Comparison of ENCODE assay signal across 8 cellular contexts in the genomic region with DNA sequence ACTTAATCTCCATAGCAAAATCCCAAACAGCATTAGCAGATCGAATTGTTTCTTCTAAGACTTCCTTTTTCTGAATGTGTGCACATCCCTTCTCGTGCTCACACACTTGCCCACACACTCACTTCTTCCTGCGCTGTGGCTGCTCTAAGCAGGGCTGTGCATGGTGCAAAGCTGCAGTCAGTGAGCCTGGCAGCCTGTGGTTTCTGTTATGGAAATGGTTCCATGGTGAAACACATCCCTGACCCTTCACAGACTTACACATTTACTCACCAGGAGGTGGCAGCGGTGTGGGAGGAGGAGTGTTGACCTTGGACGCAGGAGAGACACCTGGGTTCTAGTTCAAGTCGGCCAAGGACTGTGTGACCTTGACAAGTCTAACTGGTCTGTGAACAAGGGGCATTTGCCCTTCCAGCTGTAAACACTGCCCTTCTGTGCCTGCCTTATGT. TPM values are rescaled to one million over a fixed set of nuclear protein-coding genes. Genes with fewer than 3 reads are reported as not detected.
DNase-seq lines count a peak whose midpoint lies in the region; ATAC-seq and TF ChIP-seq lines count a peak whose summit lies in the region.

No MANE protein-coding gene starts in this region.

- TF ChIP-seq POLR2A in sigmoid colon (IDR thresholded peaks at IDR 0.05), result no peak

- peak; percentile 20 for ATAC-seq in foreskin keratinocyte
- ATAC-seq in stimulated activated naive CD8-positive, alpha-beta T cell treated with anti-CD3 and anti-CD28 coated beads, Interleukin-15, Interleukin-2, amounts not matched to agents 100 U/mL and 50 U/mL, for 24 hours, result peak; percentile 81
- ATAC-seq in GM18861 (IDR thresholded peaks at IDR 0.05; ENCODE audit: unreplicated experiment), result no peak

- H3K4me3 ChIP-seq in sigmoid colon, result no peak overlapping the region

- TF ChIP-seq CTCF in HFFc6 (IDR thresholded peaks at IDR 0.05), result peak; percentile 69
- TF ChIP-seq CTCF in foreskin keratinocyte (conservative IDR thresholded peaks at IDR 0.05), result peak; percentile 58
- TF ChIP-seq CTCF in sigmoid colon (IDR thresholded peaks at IDR 0.05), result no peak

- H3K4me3 Mint-ChIP-seq in HFFc6, result no peak overlapping the region

- peaks cover 3% of the 10 kb centered on the region; the same call in 1 of the 2 replicates for H3K27me3 Mint-ChIP-seq in HFFc6 (ENCODE audit: insufficient read depth)

- DNase-seq in NCI-H1092 treated with DMSO at 0.1 percent for 48 hours (lab: John Stamatoyannopoulos, UW) (peak; percentile 70), NCI-H1092 (lab: John Stamatoyannopoulos, UW) (no peak), HFFc6 (peak; percentile 32), SKM-1 (lab: John Stamatoyannopoulos, UW; ENCODE audit: unreplicated experiment) (peak; percentile 95), foreskin keratinocyte (no peak), sigmoid colon (no peak)
- DNase-seq in stimulated activated naive CD8-positive, alpha-beta T cell treated with anti-CD3 and anti-CD28 coated beads, Interleukin-15, Interleukin-2, amounts not matched to agents 100 U/mL and 50 U/mL, for 24 hours, result peak; percentile 48

- no peaks in the 10 kb centered on the region for H3K9me3 ChIP-seq in sigmoid colon

- H3K4me1 Mint-ChIP-seq in HFFc6 (ENCODE audit: low read depth), result peaks cover 32% of the 10 kb centered on the region

- H3K27me3 ChIP-seq in foreskin keratinocyte (no peaks in the 10 kb centered on the region), sigmoid colon (no peaks in the 10 kb centered on the region)

- H3K36me3 ChIP-seq in sigmoid colon, result peaks cover 0 to 38% (median 2%) of the 10 kb centered on the region in 4 donors

- H3K27ac ChIP-seq in foreskin keratinocyte (no peak overlapping the region), sigmoid colon (peak overlapping the region in 1 of 4 donors; percentile 32)

- TF ChIP-seq EP300 in sigmoid colon (IDR thresholded peaks at IDR 0.05), result no peak

- H3K27ac Mint-ChIP-seq in HFFc6, result no peak overlapping the region

- no peaks in the 10 kb centered on the region for H3K36me3 Mint-ChIP-seq in HFFc6 (ENCODE audit: low read depth)

- H3K9me3 Mint-ChIP-seq in HFFc6, result no peaks in the 10 kb centered on the region

- peaks cover 20% of the 10 kb centered on the region for H3K4me1 ChIP-seq in foreskin keratinocyte
- H3K4me1 ChIP-seq in sigmoid colon, result peaks cover 0 to 16% (median 0%) of the 10 kb centered on the region in 4 donors

- 31 to 35% methylated on average over 6 of the region's 6 CpGs for WGBS in sigmoid colon, 2 donors

- intact Hi-C loops in sigmoid colon (cut with DNase I), result loop anchor here (5.0 kb wide), 1 partner anchor 393 kb away; no protein-coding TSS in a partner anchor

RNA-seq across cellular contexts. Expression of gene MTURN, which starts 24.9 kb away (rescaled TPM):
- total RNA-seq in HFFc6 (2021; fragmentation: NEBNext Ultra II Directional; extraction: Animal tissue kit (Norgen Biotek cat#: 25700)), result 1 to 10 TPM; 4.3 to 7.1 (median 5.9) TPM
- total RNA-seq in foreskin keratinocyte, result 9.5 and 11.1 TPM in 2 replicates
- polyA plus RNA-seq in foreskin keratinocyte, result 6.3 and 7.9 TPM in 2 replicates
- 100 to 1,000 TPM in 1 of 4 donors, 10 to 100 TPM in 3; 75.9 to 102 (median 87.4) TPM for total RNA-seq in sigmoid colon
- polyA plus RNA-seq in sigmoid colon, result 10 to 100 TPM in 1 of 3 donors, 1 to 10 TPM in 2; 7.2 to 33.0 (median 7.4) TPM

Comparison
In these comparisons a context has a peak if more than half of its experiments do, and no peak if none do; other contexts are left out.
1. DNase-seq: peak in NCI-H1092 treated with DMSO at 0.1 percent for 48 hours (single experiment), HFFc6 (single experiment), SKM-1 (single experiment) and stimulated activated naive CD8-positive, alpha-beta T cell treated with anti-CD3 and anti-CD28 coated beads, Interleukin-15, Interleukin-2, amounts not matched to agents 100 U/mL and 50 U/mL, for 24 hours (single experiment); none in NCI-H1092 (single experiment), foreskin keratinocyte (0 of 2) and sigmoid colon (single experiment).
2. CTCF ChIP-seq: peak in HFFc6 (single experiment) and foreskin keratinocyte (single experiment); none in sigmoid colon (0 of 4).